10 cellular contexts compared by ENCODE assay signal in genomic region chr7:142603870-142604448, GRCh38.
DNase-seq lines count a peak whose midpoint lies in the region; ATAC-seq and TF ChIP-seq lines count a peak whose summit lies in the region.
"Had no signal": no experiment of that assay in that cellular context is flagged by ENCODE, and none has a peak within 500 bp of the region (broad histone marks: within the 10 kb centered on the region; RNA-seq: fewer than 3 reads in every experiment).

No MANE protein-coding gene starts in this region.

- H3K79me2 ChIP-seq in neural progenitor cell (ENCODE audit: low read depth) = no peaks in the 10 kb centered on the region

- TF ChIP-seq CTCF in HEK293 (tag by site-specific recombination; IDR thresholded peaks at IDR 0.05) (peak; percentile 40; the same call in 1 of the 2 replicates), epithelial cell of proximal tubule (conservative IDR thresholded peaks at IDR 0.05; ENCODE audit: low read depth, low read length) (peak; percentile 96), neural progenitor cell (IDR thresholded peaks at IDR 0.05) (peak; percentile 94)

- DNase-seq in NCI-H1417 (lab: John Stamatoyannopoulos, UW) (peak; percentile 33 to 85 (median 78)), NCI-H1417 treated with DMSO at 0.1 percent for 48 hours (lab: John Stamatoyannopoulos, UW) (no peak), NCI-H2227 treated with DMSO at 0.1 percent for 48 hours (lab: John Stamatoyannopoulos, UW) (peak; percentile 3), epithelial cell of proximal tubule (ENCODE audit: low read depth) (no peak), neural progenitor cell (ENCODE audit: low spot score) (peak; percentile 70)
- DNase-seq in activated CD4-positive, alpha-beta T cell treated with anti-CD3 and anti-CD28 coated beads, Interleukin-2, amount 10 ng/mL, durations not matched to agents 7 days and 5 days = peak; percentile 69

- no peak for ATAC-seq in HG03439 (IDR thresholded peaks at IDR 0.05; ENCODE audit: unreplicated experiment)

- H3K4me3 ChIP-seq in HEK293 (ENCODE audit: low read depth, low read length) (no peak overlapping the region), epithelial cell of proximal tubule (ENCODE audit: low read depth, low read length) (no peak overlapping the region), neural progenitor cell (no peak overlapping the region)
- H3K4me3 ChIP-seq: BLaER1 had no signal

- H3K36me3 Mint-ChIP-seq in activated CD4-positive, alpha-beta T cell treated with anti-CD3 and anti-CD28 coated beads, Interleukin-2, amount 10 ng/mL, durations not matched to agents 7 days and 5 days (ENCODE audit: low read depth) = no peaks in the 10 kb centered on the region
- H3K36me3 Mint-ChIP-seq in neural progenitor cell = no peaks in the 10 kb centered on the region

- no peaks in the 10 kb centered on the region for H3K36me3 ChIP-seq in HEK293 (ENCODE audit: control insufficient read depth in 2 of 2, insufficient read depth in 1 of 2, low read length in 2 of 2)
- H3K36me3 ChIP-seq in neural progenitor cell = no peaks in the 10 kb centered on the region
- H3K36me3 ChIP-seq: BLaER1 had no signal

- no peaks in the 10 kb centered on the region for H3F3A ChIP-seq in neural progenitor cell (ENCODE audit: low read depth)

- H3K4me1 Mint-ChIP-seq in activated CD4-positive, alpha-beta T cell treated with anti-CD3 and anti-CD28 coated beads, Interleukin-2, amount 10 ng/mL, durations not matched to agents 7 days and 5 days = peaks cover 17% of the 10 kb centered on the region
- no peaks in the 10 kb centered on the region for H3K4me1 Mint-ChIP-seq in neural progenitor cell
- H3K4me1 Mint-ChIP-seq: central memory CD8-positive, alpha-beta T cell had no signal

- no peaks in the 10 kb centered on the region for H4K20me1 ChIP-seq in neural progenitor cell (ENCODE audit: low read depth)
- H4K20me1 ChIP-seq: BLaER1 had no signal

- H2AFZ ChIP-seq in neural progenitor cell (replicated peaks) = no peak overlapping the region

- peaks cover 10% of the 10 kb centered on the region for H3K27me3 ChIP-seq in neural progenitor cell
- H3K27me3 ChIP-seq: BLaER1 had no signal

- no peak overlapping the region for H3K4me2 ChIP-seq in neural progenitor cell
- H3K4me2 ChIP-seq: BLaER1 had no signal

- H3K4me1 ChIP-seq in HEK293 (ENCODE audit: control insufficient read depth, insufficient read depth, low read length) (no peaks in the 10 kb centered on the region), neural progenitor cell (no peaks in the 10 kb centered on the region)

- no peaks in the 10 kb centered on the region for H3K9me3 Mint-ChIP-seq in activated CD4-positive, alpha-beta T cell treated with anti-CD3 and anti-CD28 coated beads, Interleukin-2, amount 10 ng/mL, durations not matched to agents 7 days and 5 days
- H3K9me3 Mint-ChIP-seq in neural progenitor cell = no peaks in the 10 kb centered on the region
- H3K9me3 Mint-ChIP-seq: central memory CD8-positive, alpha-beta T cell had no signal

- H3K27me3 Mint-ChIP-seq in activated CD4-positive, alpha-beta T cell treated with anti-CD3 and anti-CD28 coated beads, Interleukin-2, amount 10 ng/mL, durations not matched to agents 7 days and 5 days = peaks cover 6% of the 10 kb centered on the region
- peaks cover 2% of the 10 kb centered on the region for H3K27me3 Mint-ChIP-seq in neural progenitor cell (ENCODE audit: insufficient read depth, low read depth)

- H3K27ac Mint-ChIP-seq in activated CD4-positive, alpha-beta T cell treated with anti-CD3 and anti-CD28 coated beads, Interleukin-2, amount 10 ng/mL, durations not matched to agents 7 days and 5 days = no peak overlapping the region
- no peak overlapping the region for H3K27ac Mint-ChIP-seq in neural progenitor cell

- H3K4me3 Mint-ChIP-seq in activated CD4-positive, alpha-beta T cell treated with anti-CD3 and anti-CD28 coated beads, Interleukin-2, amount 10 ng/mL, durations not matched to agents 7 days and 5 days = no peak overlapping the region
- H3K4me3 Mint-ChIP-seq in neural progenitor cell = no peak overlapping the region
- H3K4me3 Mint-ChIP-seq: central memory CD8-positive, alpha-beta T cell had no signal

- H3K9me3 ChIP-seq in HEK293 (ENCODE audit: control insufficient read depth, insufficient read depth, low read depth, low read length) = no peaks in the 10 kb centered on the region
- no peaks in the 10 kb centered on the region for H3K9me3 ChIP-seq in neural progenitor cell (ENCODE audit: low read depth)
- H3K9me3 ChIP-seq: BLaER1 had no signal

- H3K9ac ChIP-seq in neural progenitor cell = no peak overlapping the region
- H3K9ac ChIP-seq: BLaER1 had no signal

- H3K27ac ChIP-seq in HEK293 (ENCODE audit: extremely low read depth, low read depth, low read length) (no peak overlapping the region), neural progenitor cell (no peak overlapping the region)
- H3K27ac ChIP-seq: BLaER1 had no signal

- CTCF ChIA-PET in HEK293 (lab: Yijun Ruan, JAX) = interaction anchor here (0.6 to 2.9 kb wide), 44 partner anchors 8 to 635 kb away, joined by 3 to 31 read pairs (median 4); no protein-coding TSS in a partner anchor
- CTCF ChIA-PET in activated CD4-positive, alpha-beta T cell treated with anti-CD3 and anti-CD28 coated beads, Interleukin-2, amount 10 ng/mL, durations not matched to agents 7 days and 5 days (lab: Charles Lee) = interaction anchor here (0.8 to 1.9 kb wide), 7 partner anchors 17 to 403 kb away, joined by 3 to 8 read pairs (median 4); no protein-coding TSS in a partner anchor

- POLR2A ChIA-PET in HEK293 (lab: Yijun Ruan, JAX) = no interaction called here
- POLR2A ChIA-PET in activated CD4-positive, alpha-beta T cell treated with anti-CD3 and anti-CD28 coated beads, Interleukin-2, amount 10 ng/mL, durations not matched to agents 7 days and 5 days (lab: Charles Lee) = no interaction called here

TF ChIP-seq in HEK293, 187 proteins besides CTCF, POLR2A, EP300 and RAD21:
- TF ChIP-seq ZNF561 (tag by site-specific recombination; IDR thresholded peaks at IDR 0.05; ENCODE audit: borderline replicate concordance) (0 out of 2 replicates have a peak, but pooled peaks have one; percentile 40), ZFP3 (tag by site-specific recombination; IDR thresholded peaks at IDR 0.05; ENCODE audit: low read depth) (no peak), ZNF654 (tag by site-specific recombination; IDR thresholded peaks at IDR 0.05; ENCODE audit: low read depth) (peak; percentile 73)

Comparison
In these comparisons a context has a peak if more than half of its experiments do, and no peak if none do; other contexts are left out.
1. DNase-seq: peak in NCI-H1417 (3 of 3), NCI-H2227 treated with DMSO at 0.1 percent for 48 hours (single experiment), activated CD4-positive, alpha-beta T cell treated with anti-CD3 and anti-CD28 coated beads, Interleukin-2, amount 10 ng/mL, durations not matched to agents 7 days and 5 days (single experiment) and neural progenitor cell (single experiment); none in NCI-H1417 treated with DMSO at 0.1 percent for 48 hours (single experiment) and epithelial cell of proximal tubule (single experiment).
2. CTCF ChIP-seq: peak in every context shown above with its lines; median percentile 96 in epithelial cell of proximal tubule; 94 in neural progenitor cell; 40 in HEK293.